ENCODE assay signal across 1 cellular context in the genomic region with DNA sequence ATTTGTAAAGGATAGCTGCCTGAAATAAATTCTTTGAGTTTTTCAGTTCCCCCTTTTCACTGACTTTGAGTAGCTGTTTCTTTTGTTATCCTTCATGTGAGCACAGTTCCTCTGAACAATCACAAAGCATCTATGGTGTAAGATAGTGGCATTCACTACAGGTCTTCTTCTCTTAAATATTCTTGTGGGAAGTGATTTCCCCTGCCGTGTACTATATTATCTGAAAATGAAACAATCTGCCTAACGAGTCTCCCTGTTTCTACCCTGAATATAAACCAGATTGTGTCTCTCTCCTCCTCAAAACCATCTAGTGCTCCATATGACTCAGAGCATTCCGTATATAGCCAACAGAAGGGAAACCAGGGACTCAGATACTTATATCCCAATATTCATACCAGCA.
TF ChIP-seq lines count a peak whose summit lies in the region.

No MANE protein-coding gene starts in this region.

TF ChIP-seq in GM12878, 131 proteins besides CTCF, POLR2A, EP300 and RAD21 (continued from another document and continues in another):
- TF ChIP-seq, protein P1, sequence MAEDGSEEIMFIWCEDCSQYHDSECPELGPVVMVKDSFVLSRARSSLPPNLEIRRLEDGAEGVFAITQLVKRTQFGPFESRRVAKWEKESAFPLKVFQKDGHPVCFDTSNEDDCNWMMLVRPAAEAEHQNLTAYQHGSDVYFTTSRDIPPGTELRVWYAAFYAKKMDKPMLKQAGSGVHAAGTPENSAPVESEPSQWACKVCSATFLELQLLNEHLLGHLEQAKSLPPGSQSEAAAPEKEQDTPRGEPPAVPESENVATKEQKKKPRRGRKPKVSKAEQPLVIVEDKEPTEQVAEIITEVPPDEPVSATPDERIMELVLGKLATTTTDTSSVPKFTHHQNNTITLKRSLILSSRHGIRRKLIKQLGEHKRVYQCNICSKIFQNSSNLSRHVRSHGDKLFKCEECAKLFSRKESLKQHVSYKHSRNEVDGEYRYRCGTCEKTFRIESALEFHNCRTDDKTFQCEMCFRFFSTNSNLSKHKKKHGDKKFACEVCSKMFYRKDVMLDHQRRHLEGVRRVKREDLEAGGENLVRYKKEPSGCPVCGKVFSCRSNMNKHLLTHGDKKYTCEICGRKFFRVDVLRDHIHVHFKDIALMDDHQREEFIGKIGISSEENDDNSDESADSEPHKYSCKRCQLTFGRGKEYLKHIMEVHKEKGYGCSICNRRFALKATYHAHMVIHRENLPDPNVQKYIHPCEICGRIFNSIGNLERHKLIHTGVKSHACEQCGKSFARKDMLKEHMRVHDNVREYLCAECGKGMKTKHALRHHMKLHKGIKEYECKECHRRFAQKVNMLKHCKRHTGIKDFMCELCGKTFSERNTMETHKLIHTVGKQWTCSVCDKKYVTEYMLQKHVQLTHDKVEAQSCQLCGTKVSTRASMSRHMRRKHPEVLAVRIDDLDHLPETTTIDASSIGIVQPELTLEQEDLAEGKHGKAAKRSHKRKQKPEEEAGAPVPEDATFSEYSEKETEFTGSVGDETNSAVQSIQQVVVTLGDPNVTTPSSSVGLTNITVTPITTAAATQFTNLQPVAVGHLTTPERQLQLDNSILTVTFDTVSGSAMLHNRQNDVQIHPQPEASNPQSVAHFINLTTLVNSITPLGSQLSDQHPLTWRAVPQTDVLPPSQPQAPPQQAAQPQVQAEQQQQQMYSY (CRISPR knock-in tag; IDR thresholded peaks at IDR 0.05): no peak
- TF ChIP-seq ETV6 (conservative IDR thresholded peaks at IDR 0.05 in 1 of 2, IDR thresholded peaks at IDR 0.05 in 1 of 2; ENCODE audit: borderline replicate concordance in 1 of 2, low read depth in 1 of 2): peak in 1 of 2 experiments; percentile 70; a peak in 1 of 4 replicates
- TF ChIP-seq ATF7 (IDR thresholded peaks at IDR 0.05; ENCODE audit: low read depth): peak; percentile 26; the same call in 1 of the 2 replicates
- TF ChIP-seq, protein P2, sequence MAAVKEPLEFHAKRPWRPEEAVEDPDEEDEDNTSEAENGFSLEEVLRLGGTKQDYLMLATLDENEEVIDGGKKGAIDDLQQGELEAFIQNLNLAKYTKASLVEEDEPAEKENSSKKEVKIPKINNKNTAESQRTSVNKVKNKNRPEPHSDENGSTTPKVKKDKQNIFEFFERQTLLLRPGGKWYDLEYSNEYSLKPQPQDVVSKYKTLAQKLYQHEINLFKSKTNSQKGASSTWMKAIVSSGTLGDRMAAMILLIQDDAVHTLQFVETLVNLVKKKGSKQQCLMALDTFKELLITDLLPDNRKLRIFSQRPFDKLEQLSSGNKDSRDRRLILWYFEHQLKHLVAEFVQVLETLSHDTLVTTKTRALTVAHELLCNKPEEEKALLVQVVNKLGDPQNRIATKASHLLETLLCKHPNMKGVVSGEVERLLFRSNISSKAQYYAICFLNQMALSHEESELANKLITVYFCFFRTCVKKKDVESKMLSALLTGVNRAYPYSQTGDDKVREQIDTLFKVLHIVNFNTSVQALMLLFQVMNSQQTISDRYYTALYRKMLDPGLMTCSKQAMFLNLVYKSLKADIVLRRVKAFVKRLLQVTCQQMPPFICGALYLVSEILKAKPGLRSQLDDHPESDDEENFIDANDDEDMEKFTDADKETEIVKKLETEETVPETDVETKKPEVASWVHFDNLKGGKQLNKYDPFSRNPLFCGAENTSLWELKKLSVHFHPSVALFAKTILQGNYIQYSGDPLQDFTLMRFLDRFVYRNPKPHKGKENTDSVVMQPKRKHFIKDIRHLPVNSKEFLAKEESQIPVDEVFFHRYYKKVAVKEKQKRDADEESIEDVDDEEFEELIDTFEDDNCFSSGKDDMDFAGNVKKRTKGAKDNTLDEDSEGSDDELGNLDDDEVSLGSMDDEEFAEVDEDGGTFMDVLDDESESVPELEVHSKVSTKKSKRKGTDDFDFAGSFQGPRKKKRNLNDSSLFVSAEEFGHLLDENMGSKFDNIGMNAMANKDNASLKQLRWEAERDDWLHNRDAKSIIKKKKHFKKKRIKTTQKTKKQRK (IDR thresholded peaks at IDR 0.05; ENCODE audit: low read depth, low read length): no peak
- no peak for TF ChIP-seq SRF (IDR thresholded peaks at IDR 0.05; ENCODE audit: low read depth in 2 of 2, low read length in 2 of 2)
- peak; percentile 10; the same call in 1 of the 2 replicates for TF ChIP-seq CREM (IDR thresholded peaks at IDR 0.05; ENCODE audit: low read depth)
- peak; percentile 53; the same call in 1 of the 2 replicates for TF ChIP-seq FOXM1 (IDR thresholded peaks at IDR 0.05; ENCODE audit: low read depth, low read length)
- peak; percentile 30; the same call in 1 of the 2 replicates for TF ChIP-seq BCL11A (IDR thresholded peaks at IDR 0.05; ENCODE audit: low read depth, low read length)
- TF ChIP-seq IRF4 (IDR thresholded peaks at IDR 0.05; ENCODE audit: low read depth, low read length): 0 out of 2 replicates have a peak, but pooled peaks have one; percentile 48
- TF ChIP-seq, protein P3, sequence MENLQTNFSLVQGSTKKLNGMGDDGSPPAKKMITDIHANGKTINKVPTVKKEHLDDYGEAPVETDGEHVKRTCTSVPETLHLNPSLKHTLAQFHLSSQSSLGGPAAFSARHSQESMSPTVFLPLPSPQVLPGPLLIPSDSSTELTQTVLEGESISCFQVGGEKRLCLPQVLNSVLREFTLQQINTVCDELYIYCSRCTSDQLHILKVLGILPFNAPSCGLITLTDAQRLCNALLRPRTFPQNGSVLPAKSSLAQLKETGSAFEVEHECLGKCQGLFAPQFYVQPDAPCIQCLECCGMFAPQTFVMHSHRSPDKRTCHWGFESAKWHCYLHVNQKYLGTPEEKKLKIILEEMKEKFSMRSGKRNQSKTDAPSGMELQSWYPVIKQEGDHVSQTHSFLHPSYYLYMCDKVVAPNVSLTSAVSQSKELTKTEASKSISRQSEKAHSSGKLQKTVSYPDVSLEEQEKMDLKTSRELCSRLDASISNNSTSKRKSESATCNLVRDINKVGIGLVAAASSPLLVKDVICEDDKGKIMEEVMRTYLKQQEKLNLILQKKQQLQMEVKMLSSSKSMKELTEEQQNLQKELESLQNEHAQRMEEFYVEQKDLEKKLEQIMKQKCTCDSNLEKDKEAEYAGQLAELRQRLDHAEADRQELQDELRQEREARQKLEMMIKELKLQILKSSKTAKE (IDR thresholded peaks at IDR 0.05; ENCODE audit: low read depth, poor library complexity, severe bottlenecking): peak; percentile 63
- TF ChIP-seq, protein P4, sequence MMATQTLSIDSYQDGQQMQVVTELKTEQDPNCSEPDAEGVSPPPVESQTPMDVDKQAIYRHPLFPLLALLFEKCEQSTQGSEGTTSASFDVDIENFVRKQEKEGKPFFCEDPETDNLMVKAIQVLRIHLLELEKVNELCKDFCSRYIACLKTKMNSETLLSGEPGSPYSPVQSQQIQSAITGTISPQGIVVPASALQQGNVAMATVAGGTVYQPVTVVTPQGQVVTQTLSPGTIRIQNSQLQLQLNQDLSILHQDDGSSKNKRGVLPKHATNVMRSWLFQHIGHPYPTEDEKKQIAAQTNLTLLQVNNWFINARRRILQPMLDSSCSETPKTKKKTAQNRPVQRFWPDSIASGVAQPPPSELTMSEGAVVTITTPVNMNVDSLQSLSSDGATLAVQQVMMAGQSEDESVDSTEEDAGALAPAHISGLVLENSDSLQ (IDR thresholded peaks at IDR 0.05): peak; percentile 47; the same call in 1 of the 2 replicates
- TF ChIP-seq RCOR1 (conservative IDR thresholded peaks at IDR 0.05; ENCODE audit: low read depth, low read length): no peak
- TF ChIP-seq POU2F2 (IDR thresholded peaks at IDR 0.05; ENCODE audit: borderline replicate concordance, low read depth, low read length): no peak
- TF ChIP-seq RUNX3 (IDR thresholded peaks at IDR 0.05; ENCODE audit: low read length): peak; percentile 81
- TF ChIP-seq CHD2 (IDR thresholded peaks at IDR 0.05; ENCODE audit: borderline replicate concordance, low read depth, low read length): 0 out of 2 replicates have a peak, but pooled peaks have one; percentile 23
- no peak for TF ChIP-seq NFXL1 (IDR thresholded peaks at IDR 0.05; ENCODE audit: borderline replicate concordance)
- TF ChIP-seq NBN (IDR thresholded peaks at IDR 0.05): peak; percentile 58; the same call in 1 of the 2 replicates
- TF ChIP-seq, protein P5, sequence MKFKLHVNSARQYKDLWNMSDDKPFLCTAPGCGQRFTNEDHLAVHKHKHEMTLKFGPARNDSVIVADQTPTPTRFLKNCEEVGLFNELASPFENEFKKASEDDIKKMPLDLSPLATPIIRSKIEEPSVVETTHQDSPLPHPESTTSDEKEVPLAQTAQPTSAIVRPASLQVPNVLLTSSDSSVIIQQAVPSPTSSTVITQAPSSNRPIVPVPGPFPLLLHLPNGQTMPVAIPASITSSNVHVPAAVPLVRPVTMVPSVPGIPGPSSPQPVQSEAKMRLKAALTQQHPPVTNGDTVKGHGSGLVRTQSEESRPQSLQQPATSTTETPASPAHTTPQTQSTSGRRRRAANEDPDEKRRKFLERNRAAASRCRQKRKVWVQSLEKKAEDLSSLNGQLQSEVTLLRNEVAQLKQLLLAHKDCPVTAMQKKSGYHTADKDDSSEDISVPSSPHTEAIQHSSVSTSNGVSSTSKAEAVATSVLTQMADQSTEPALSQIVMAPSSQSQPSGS (IDR thresholded peaks at IDR 0.05; ENCODE audit: low read length): peak; percentile 79
- TF ChIP-seq TCF7 (IDR thresholded peaks at IDR 0.05; ENCODE audit: borderline replicate concordance): peak; percentile 38; the same call in 1 of the 2 replicates
- TF ChIP-seq WRNIP1 (IDR thresholded peaks at IDR 0.05; ENCODE audit: borderline replicate concordance, low read depth, low read length): no peak
- TF ChIP-seq, protein P6, sequence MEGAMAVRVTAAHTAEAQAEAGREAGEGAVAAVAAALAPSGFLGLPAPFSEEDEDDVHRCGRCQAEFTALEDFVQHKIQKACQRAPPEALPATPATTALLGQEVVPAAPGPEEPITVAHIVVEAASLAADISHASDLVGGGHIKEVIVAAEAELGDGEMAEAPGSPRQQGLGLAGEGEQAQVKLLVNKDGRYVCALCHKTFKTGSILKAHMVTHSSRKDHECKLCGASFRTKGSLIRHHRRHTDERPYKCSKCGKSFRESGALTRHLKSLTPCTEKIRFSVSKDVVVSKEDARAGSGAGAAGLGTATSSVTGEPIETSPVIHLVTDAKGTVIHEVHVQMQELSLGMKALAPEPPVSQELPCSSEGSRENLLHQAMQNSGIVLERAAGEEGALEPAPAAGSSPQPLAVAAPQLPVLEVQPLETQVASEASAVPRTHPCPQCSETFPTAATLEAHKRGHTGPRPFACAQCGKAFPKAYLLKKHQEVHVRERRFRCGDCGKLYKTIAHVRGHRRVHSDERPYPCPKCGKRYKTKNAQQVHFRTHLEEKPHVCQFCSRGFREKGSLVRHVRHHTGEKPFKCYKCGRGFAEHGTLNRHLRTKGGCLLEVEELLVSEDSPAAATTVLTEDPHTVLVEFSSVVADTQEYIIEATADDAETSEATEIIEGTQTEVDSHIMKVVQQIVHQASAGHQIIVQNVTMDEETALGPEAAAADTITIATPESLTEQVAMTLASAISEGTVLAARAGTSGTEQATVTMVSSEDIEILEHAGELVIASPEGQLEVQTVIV (IDR thresholded peaks at IDR 0.05; ENCODE audit: borderline replicate concordance, partially characterized antibody): no peak
- no peak for TF ChIP-seq EGR1 (IDR thresholded peaks at IDR 0.05; ENCODE audit: borderline replicate concordance in 1 of 2, low read depth in 2 of 2, low read length in 2 of 2)
- TF ChIP-seq, protein P7, sequence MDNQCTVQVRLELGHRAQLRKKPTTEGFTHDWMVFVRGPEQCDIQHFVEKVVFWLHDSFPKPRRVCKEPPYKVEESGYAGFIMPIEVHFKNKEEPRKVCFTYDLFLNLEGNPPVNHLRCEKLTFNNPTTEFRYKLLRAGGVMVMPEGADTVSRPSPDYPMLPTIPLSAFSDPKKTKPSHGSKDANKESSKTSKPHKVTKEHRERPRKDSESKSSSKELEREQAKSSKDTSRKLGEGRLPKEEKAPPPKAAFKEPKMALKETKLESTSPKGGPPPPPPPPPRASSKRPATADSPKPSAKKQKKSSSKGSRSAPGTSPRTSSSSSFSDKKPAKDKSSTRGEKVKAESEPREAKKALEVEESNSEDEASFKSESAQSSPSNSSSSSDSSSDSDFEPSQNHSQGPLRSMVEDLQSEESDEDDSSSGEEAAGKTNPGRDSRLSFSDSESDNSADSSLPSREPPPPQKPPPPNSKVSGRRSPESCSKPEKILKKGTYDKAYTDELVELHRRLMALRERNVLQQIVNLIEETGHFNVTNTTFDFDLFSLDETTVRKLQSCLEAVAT (IDR thresholded peaks at IDR 0.05): no peak
- no peak; the same call in 1 of the 2 replicates for TF ChIP-seq ESRRA (IDR thresholded peaks at IDR 0.05; ENCODE audit: low read length)
- TF ChIP-seq, protein P8, sequence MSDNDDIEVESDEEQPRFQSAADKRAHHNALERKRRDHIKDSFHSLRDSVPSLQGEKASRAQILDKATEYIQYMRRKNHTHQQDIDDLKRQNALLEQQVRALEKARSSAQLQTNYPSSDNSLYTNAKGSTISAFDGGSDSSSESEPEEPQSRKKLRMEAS (IDR thresholded peaks at IDR 0.05; ENCODE audit: low read depth, low read length): no peak
- TF ChIP-seq, protein P9, sequence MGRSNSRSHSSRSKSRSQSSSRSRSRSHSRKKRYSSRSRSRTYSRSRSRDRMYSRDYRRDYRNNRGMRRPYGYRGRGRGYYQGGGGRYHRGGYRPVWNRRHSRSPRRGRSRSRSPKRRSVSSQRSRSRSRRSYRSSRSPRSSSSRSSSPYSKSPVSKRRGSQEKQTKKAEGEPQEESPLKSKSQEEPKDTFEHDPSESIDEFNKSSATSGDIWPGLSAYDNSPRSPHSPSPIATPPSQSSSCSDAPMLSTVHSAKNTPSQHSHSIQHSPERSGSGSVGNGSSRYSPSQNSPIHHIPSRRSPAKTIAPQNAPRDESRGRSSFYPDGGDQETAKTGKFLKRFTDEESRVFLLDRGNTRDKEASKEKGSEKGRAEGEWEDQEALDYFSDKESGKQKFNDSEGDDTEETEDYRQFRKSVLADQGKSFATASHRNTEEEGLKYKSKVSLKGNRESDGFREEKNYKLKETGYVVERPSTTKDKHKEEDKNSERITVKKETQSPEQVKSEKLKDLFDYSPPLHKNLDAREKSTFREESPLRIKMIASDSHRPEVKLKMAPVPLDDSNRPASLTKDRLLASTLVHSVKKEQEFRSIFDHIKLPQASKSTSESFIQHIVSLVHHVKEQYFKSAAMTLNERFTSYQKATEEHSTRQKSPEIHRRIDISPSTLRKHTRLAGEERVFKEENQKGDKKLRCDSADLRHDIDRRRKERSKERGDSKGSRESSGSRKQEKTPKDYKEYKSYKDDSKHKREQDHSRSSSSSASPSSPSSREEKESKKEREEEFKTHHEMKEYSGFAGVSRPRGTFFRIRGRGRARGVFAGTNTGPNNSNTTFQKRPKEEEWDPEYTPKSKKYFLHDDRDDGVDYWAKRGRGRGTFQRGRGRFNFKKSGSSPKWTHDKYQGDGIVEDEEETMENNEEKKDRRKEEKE (IDR thresholded peaks at IDR 0.05): no peak
- no peak for TF ChIP-seq BMI1 (IDR thresholded peaks at IDR 0.05; ENCODE audit: borderline replicate concordance)
- no peak for TF ChIP-seq JUND (IDR thresholded peaks at IDR 0.05; ENCODE audit: low read depth, low read length)
- no peak for TF ChIP-seq CBFB (IDR thresholded peaks at IDR 0.05; ENCODE audit: low read depth)
- no peak for TF ChIP-seq CHD1 (IDR thresholded peaks at IDR 0.05; ENCODE audit: low read depth, low read length)
- no peak for TF ChIP-seq KAT2A (conservative IDR thresholded peaks at IDR 0.05; ENCODE audit: control insufficient read depth, low read depth, low read length)
- TF ChIP-seq KLF5 (IDR thresholded peaks at IDR 0.05; ENCODE audit: partially characterized antibody): no peak
- TF ChIP-seq ASH2L (IDR thresholded peaks at IDR 0.05; ENCODE audit: borderline replicate concordance, low read depth): no peak
- peak; percentile 92 for TF ChIP-seq NFIC (IDR thresholded peaks at IDR 0.05; ENCODE audit: low read depth, low read length)
- no peak for TF ChIP-seq NFYA (IDR thresholded peaks at IDR 0.05; ENCODE audit: borderline replicate concordance, low read depth, low read length)
- TF ChIP-seq CBX3 (IDR thresholded peaks at IDR 0.05; ENCODE audit: borderline replicate concordance, low read depth): no peak
